In the genomic region with DNA sequence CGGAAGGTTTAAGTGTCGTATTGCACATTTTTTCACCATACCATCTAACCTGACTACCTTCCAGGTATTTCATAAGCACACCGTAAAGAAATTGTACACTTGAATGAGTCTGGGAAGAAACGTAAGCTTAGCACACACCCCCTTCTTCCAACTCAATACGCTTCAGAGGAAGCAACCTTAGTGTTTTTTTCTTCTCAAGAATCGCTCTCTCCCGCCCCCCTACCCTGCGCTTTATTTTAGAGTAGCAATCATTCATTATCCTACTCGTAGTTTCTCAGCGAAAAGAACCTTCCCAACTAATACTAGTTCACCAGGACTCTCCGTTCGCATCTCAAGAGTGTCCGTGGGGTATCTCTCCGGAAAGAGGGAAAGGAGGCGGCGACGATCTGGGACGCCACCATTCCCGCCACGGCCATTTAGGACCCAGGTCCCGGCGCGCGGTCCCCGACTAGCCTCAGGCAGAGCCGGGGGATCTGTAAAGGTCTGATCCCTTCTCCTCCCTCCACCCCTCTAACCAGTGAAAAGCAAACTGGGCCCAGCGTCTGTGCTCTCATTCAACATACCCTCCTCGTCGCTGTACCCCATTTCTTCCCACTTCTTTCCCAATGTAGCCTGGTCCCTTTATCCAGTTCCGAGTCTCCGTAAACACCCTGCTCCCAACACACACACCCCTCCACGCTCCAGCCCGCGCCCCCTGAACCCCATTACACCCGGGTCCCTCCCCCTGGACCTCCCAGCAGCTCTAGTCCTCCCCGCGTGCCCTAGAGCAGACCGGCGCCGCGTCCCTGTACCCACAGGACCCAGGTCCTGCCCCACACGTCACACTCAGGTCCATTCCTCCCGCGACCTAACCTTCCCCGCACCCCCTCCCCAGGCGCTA, we compare ENCODE assay signal across 8 cellular contexts. TPM values are rescaled to one million over a fixed set of nuclear protein-coding genes. Genes with fewer than 3 reads are reported as not detected.
DNase-seq lines count a peak whose midpoint lies in the region; ATAC-seq, FAIRE-seq and TF ChIP-seq lines count a peak whose summit lies in the region.

No MANE protein-coding gene starts in this region.

- H3K4me2 ChIP-seq in GM23338: peak overlapping the region; percentile 91

- CTCF ChIA-PET in activated CD4-positive, alpha-beta T cell treated with anti-CD3 and anti-CD28 coated beads, Interleukin-2, amount 10 ng/mL, durations not matched to agents 7 days and 5 days (lab: Charles Lee): interaction anchor here (0.8 to 1.1 kb wide), 3 partner anchors 10 to 30 kb away, joined by 3 to 5 read pairs (median 3); no protein-coding TSS in a partner anchor

- peak; percentile 17 for DNase-seq in activated CD4-positive, alpha-beta T cell treated with anti-CD3 and anti-CD28 coated beads, Interleukin-2, amount 10 ng/mL, durations not matched to agents 7 days and 5 days
- DNase-seq in activated CD4-positive, alpha-beta T cell treated with anti-CD3 and anti-CD28 coated beads for 1 hour: no peak
- DNase-seq in GM23338 (ENCODE audit: low spot score): peak; percentile 85
- peak; percentile 59 for DNase-seq in M059J (ENCODE audit: low read depth)
- peak in 1 of 2 donors; percentile 22 for DNase-seq in heart right ventricle
- DNase-seq in pancreas: peak in 3 of 6 donors; percentile 37 to 64 (median 60)
- DNase-seq in NCI-H774 (lab: John Stamatoyannopoulos, UW): no peak

- intact Hi-C loops in heart right ventricle (cut with DNase I): loop anchor here in 5 of 10 donors (5.0 kb wide), 3 partner anchors 33 to 93 kb away; a partner anchor contains a TSS
- intact Hi-C loops in pancreas (cut with DNase I): no loop called here

- no peak for FAIRE-seq in pancreas (lab: Jason Lieb, UNC)

- H3K27me3 ChIP-seq in GM23338 (ENCODE audit: insufficient read depth): no peaks in the 10 kb centered on the region
- H3K27me3 ChIP-seq in heart right ventricle: no peaks in the 10 kb centered on the region
- H3K27me3 ChIP-seq in pancreas: no peaks in the 10 kb centered on the region

- no peaks in the 10 kb centered on the region for H4K20me1 ChIP-seq in GM23338 (replicated peaks; ENCODE audit: insufficient read depth)

- H3K4me1 Mint-ChIP-seq in activated CD4-positive, alpha-beta T cell treated with anti-CD3 and anti-CD28 coated beads, Interleukin-2, amount 10 ng/mL, durations not matched to agents 7 days and 5 days: peaks cover 20% of the 10 kb centered on the region
- H3K4me1 Mint-ChIP-seq in GM23338: peaks cover 4% of the 10 kb centered on the region; the same call in 1 of the 3 replicates
- H3K4me1 Mint-ChIP-seq in activated T-helper 17 cell treated with anti-CD3 and anti-CD28 coated beads, Interleukin-2, amount 50 U/mL, for 72 hours: no peaks in the 10 kb centered on the region

- H3K4me3 Mint-ChIP-seq in activated CD4-positive, alpha-beta T cell treated with anti-CD3 and anti-CD28 coated beads, Interleukin-2, amount 10 ng/mL, durations not matched to agents 7 days and 5 days: peak overlapping the region; percentile 94
- peak overlapping the region; percentile 99 for H3K4me3 Mint-ChIP-seq in GM23338
- peak overlapping the region; percentile 96 for H3K4me3 Mint-ChIP-seq in activated T-helper 17 cell treated with anti-CD3 and anti-CD28 coated beads, Interleukin-2, amount 50 U/mL, for 72 hours

- peak; percentile 85 for ATAC-seq in GM23338
- ATAC-seq in activated T-helper 17 cell treated with anti-CD3 and anti-CD28 coated beads, Interleukin-2, amount 50 U/mL, for 72 hours (replicated peaks): peak; percentile 63
- ATAC-seq in heart right ventricle: peak; percentile 21 to 86 (median 53)
- ATAC-seq in pancreas: peak; percentile 30 to 55 (median 45)

- no peaks in the 10 kb centered on the region for H3K27me3 Mint-ChIP-seq in activated CD4-positive, alpha-beta T cell treated with anti-CD3 and anti-CD28 coated beads, Interleukin-2, amount 10 ng/mL, durations not matched to agents 7 days and 5 days
- H3K27me3 Mint-ChIP-seq in GM23338 (ENCODE audit: insufficient read depth, low read depth, poor library complexity): peaks cover 8% of the 10 kb centered on the region
- no peaks in the 10 kb centered on the region for H3K27me3 Mint-ChIP-seq in activated T-helper 17 cell treated with anti-CD3 and anti-CD28 coated beads, Interleukin-2, amount 50 U/mL, for 72 hours

- TF ChIP-seq CTCF in GM23338 (conservative IDR thresholded peaks at IDR 0.05; ENCODE audit: low read depth in 2 of 2) (no peak; a peak in 1 of 4 replicates), heart right ventricle (IDR thresholded peaks at IDR 0.05) (no peak), pancreas (IDR thresholded peaks at IDR 0.05) (no peak)

- no peaks in the 10 kb centered on the region for H3K9me2 ChIP-seq in GM23338 (ENCODE audit: insufficient read depth)

- H3K36me3 Mint-ChIP-seq in activated CD4-positive, alpha-beta T cell treated with anti-CD3 and anti-CD28 coated beads, Interleukin-2, amount 10 ng/mL, durations not matched to agents 7 days and 5 days (ENCODE audit: low read depth): peaks cover 3% of the 10 kb centered on the region
- no peaks in the 10 kb centered on the region; the same call in 2 of the 3 replicates for H3K36me3 Mint-ChIP-seq in GM23338 (ENCODE audit: low read depth)
- peaks cover 7% of the 10 kb centered on the region for H3K36me3 Mint-ChIP-seq in activated T-helper 17 cell treated with anti-CD3 and anti-CD28 coated beads, Interleukin-2, amount 50 U/mL, for 72 hours (ENCODE audit: low read depth)

- H3K4me3 ChIP-seq in GM23338: peak overlapping the region; percentile 81
- peak overlapping the region; percentile 64 to 93 (median 88) for H3K4me3 ChIP-seq in heart right ventricle
- peak overlapping the region; percentile 37 to 78 (median 65) for H3K4me3 ChIP-seq in pancreas

- no peaks in the 10 kb centered on the region for H3K9me3 Mint-ChIP-seq in activated CD4-positive, alpha-beta T cell treated with anti-CD3 and anti-CD28 coated beads, Interleukin-2, amount 10 ng/mL, durations not matched to agents 7 days and 5 days
- H3K9me3 Mint-ChIP-seq in GM23338: no peaks in the 10 kb centered on the region
- no peaks in the 10 kb centered on the region for H3K9me3 Mint-ChIP-seq in activated T-helper 17 cell treated with anti-CD3 and anti-CD28 coated beads, Interleukin-2, amount 50 U/mL, for 72 hours

- H2AFZ ChIP-seq in GM23338: peak overlapping the region; percentile 98

- H3K9me3 ChIP-seq in heart right ventricle (no peaks in the 10 kb centered on the region), pancreas (no peaks in the 10 kb centered on the region)

- peaks cover 11% of the 10 kb centered on the region; the same call in 1 of the 2 replicates for H3F3A ChIP-seq in GM23338 (replicated peaks; ENCODE audit: low read depth)

- H3K27ac ChIP-seq in GM23338 (ENCODE audit: low read depth) (peak overlapping the region; percentile 98), heart right ventricle (peak overlapping the region; percentile 21 to 90 (median 82)), pancreas (peak overlapping the region; percentile 53 to 78 (median 68))

- H3K79me2 ChIP-seq in GM23338 (replicated peaks; ENCODE audit: insufficient read depth): peaks cover 54% of the 10 kb centered on the region

- 0 to 1% methylated on average over 45 to 46 of the region's 46 CpGs for WGBS in heart right ventricle, 2 donors
- 0 to 1% methylated on average over 45 to 46 of the region's 46 CpGs for WGBS in pancreas, 2 donors

- H3K36me3 ChIP-seq in GM23338 (ENCODE audit: insufficient read depth) (no peaks in the 10 kb centered on the region), heart right ventricle (no peaks in the 10 kb centered on the region), pancreas (no peaks in the 10 kb centered on the region)

- H3K4me1 ChIP-seq in GM23338 (ENCODE audit: insufficient read depth): no peaks in the 10 kb centered on the region
- peaks cover 0 to 15% (median 9%) of the 10 kb centered on the region in 9 donors for H3K4me1 ChIP-seq in heart right ventricle
- peaks cover 0 to 5% (median 0%) of the 10 kb centered on the region in 3 donors for H3K4me1 ChIP-seq in pancreas

- peak overlapping the region; percentile 96 for H3K27ac Mint-ChIP-seq in activated CD4-positive, alpha-beta T cell treated with anti-CD3 and anti-CD28 coated beads, Interleukin-2, amount 10 ng/mL, durations not matched to agents 7 days and 5 days
- peak overlapping the region; percentile 98 for H3K27ac Mint-ChIP-seq in GM23338
- H3K27ac Mint-ChIP-seq in activated T-helper 17 cell treated with anti-CD3 and anti-CD28 coated beads, Interleukin-2, amount 50 U/mL, for 72 hours: peak overlapping the region; percentile 99

- POLR2A ChIA-PET in activated CD4-positive, alpha-beta T cell treated with anti-CD3 and anti-CD28 coated beads, Interleukin-2, amount 10 ng/mL, durations not matched to agents 7 days and 5 days (lab: Charles Lee): interaction anchor here (0.5 to 0.6 kb wide), 2 partner anchors 104 to 226 kb away, joined by 3 read pairs; no protein-coding TSS in a partner anchor

RNA-seq across cellular contexts. Expression of a gene that starts 16.0 kb away (rescaled TPM):
- total RNA-seq in activated CD4-positive, alpha-beta T cell treated with anti-CD3 and anti-CD28 coated beads, Interleukin-2, amount 10 ng/mL, durations not matched to agents 7 days and 5 days: not detected
- total RNA-seq in GM23338 (2014; rRNA removed; shearing (Covaris generic)): 2.4 and 3.2 TPM in 2 replicates
- polyA plus RNA-seq in GM23338 (2016; fragmentation: Nextera tagmentation; extraction: Ambion mirVana) (1.9 and 2.7 TPM in 2 replicates), heart right ventricle (under 1 TPM; 0.51 to 0.54 TPM), pancreas (1 to 10 TPM in 1 of 2 donors, under 1 TPM in 1; 0.11 to 1.2 TPM)
- total RNA-seq in M059J (2014; rRNA removed; shearing (Covaris generic)): 1.0 and 2.8 TPM in 2 replicates
- total RNA-seq in activated T-helper 17 cell treated with anti-CD3 and anti-CD28 coated beads, Interleukin-2, amount 50 U/mL, for 72 hours: not detected
- total RNA-seq in heart right ventricle (1 to 10 TPM in 5 of 10 donors, under 1 TPM in 5; 0.41 to 3.4 (median 0.98) TPM), pancreas (under 1 TPM in 2 of 6 donors, not detected in 4; 0.21 to 0.31 TPM)

RNA-seq across cellular contexts. Expression of a gene that starts 30.6 kb away (rescaled TPM):
- not detected for total RNA-seq in activated CD4-positive, alpha-beta T cell treated with anti-CD3 and anti-CD28 coated beads, Interleukin-2, amount 10 ng/mL, durations not matched to agents 7 days and 5 days
- total RNA-seq in GM23338 (2014; rRNA removed; shearing (Covaris generic)): 0.08 TPM in 1 of 2 replicates, not detected in the other
- polyA plus RNA-seq in GM23338 (2016; fragmentation: Nextera tagmentation; extraction: Ambion mirVana): 0.16 and 0.57 TPM in 2 replicates
- not detected in 2 replicates for total RNA-seq in M059J (2014; rRNA removed; shearing (Covaris generic))
- not detected for total RNA-seq in activated T-helper 17 cell treated with anti-CD3 and anti-CD28 coated beads, Interleukin-2, amount 50 U/mL, for 72 hours
- total RNA-seq in heart right ventricle: 100 to 1,000 TPM; 120 to 833 (median 469) TPM
- polyA plus RNA-seq in heart right ventricle: 100 to 1,000 TPM in 1 of 2 donors, 10 to 100 TPM in 1; 61.6 to 147 TPM
- under 1 TPM in 1 of 6 donors, not detected in 5; 0.31 TPM for total RNA-seq in pancreas
- polyA plus RNA-seq in pancreas: under 1 TPM; 0.02 to 0.04 TPM

RNA-seq across cellular contexts. Expression of a gene that starts 34.1 kb away (rescaled TPM):
- 1 to 10 TPM; 2.6 to 2.7 TPM for total RNA-seq in activated CD4-positive, alpha-beta T cell treated with anti-CD3 and anti-CD28 coated beads, Interleukin-2, amount 10 ng/mL, durations not matched to agents 7 days and 5 days
- total RNA-seq in GM23338 (2014; rRNA removed; shearing (Covaris generic)): 27.4 and 29.2 TPM in 2 replicates
- polyA plus RNA-seq in GM23338 (2016; fragmentation: Nextera tagmentation; extraction: Ambion mirVana) (12.8 and 15.1 TPM in 2 replicates), heart right ventricle (10 to 100 TPM in 1 of 2 donors, 1 to 10 TPM in 1; 7.9 to 16.3 TPM), pancreas (10 to 100 TPM; 12.1 to 15.6 TPM)
- 6.8 and 13.5 TPM in 2 replicates for total RNA-seq in M059J (2014; rRNA removed; shearing (Covaris generic))
- 1 to 10 TPM; 6.3 to 6.4 TPM for total RNA-seq in activated T-helper 17 cell treated with anti-CD3 and anti-CD28 coated beads, Interleukin-2, amount 50 U/mL, for 72 hours
- total RNA-seq in heart right ventricle (10 to 100 TPM; 14.5 to 34.5 (median 19.4) TPM), pancreas (10 to 100 TPM; 14.8 to 49.9 (median 27.4) TPM)

Comparison
In these comparisons a context has a peak if more than half of its experiments do, and no peak if none do; other contexts are left out.
1. DNase-seq: peak in activated CD4-positive, alpha-beta T cell treated with anti-CD3 and anti-CD28 coated beads, Interleukin-2, amount 10 ng/mL, durations not matched to agents 7 days and 5 days (single experiment), GM23338 (single experiment) and M059J (single experiment); none in activated CD4-positive, alpha-beta T cell treated with anti-CD3 and anti-CD28 coated beads for 1 hour (single experiment) and NCI-H774 (single experiment).
2. RNA of a gene that starts 30.6 kb away (total RNA-seq): 120 to 833 TPM in heart right ventricle; not detected in activated CD4-positive, alpha-beta T cell treated with anti-CD3 and anti-CD28 coated beads, Interleukin-2, amount 10 ng/mL, durations not matched to agents 7 days and 5 days, 0.31 TPM in pancreas, not detected in activated T-helper 17 cell treated with anti-CD3 and anti-CD28 coated beads, Interleukin-2, amount 50 U/mL, for 72 hours, 0.08 TPM in GM23338 and not detected in M059J; every median in the first group is over 10 times any median in the second.
3. Peak in every context shown above with its lines, with median percentiles within 50 percentile points of each other: H3K27ac Mint-ChIP-seq, H3K4me3 Mint-ChIP-seq, ATAC-seq, H3K27ac ChIP-seq and H3K4me3 ChIP-seq.